Comparison of ENCODE assay signal across 1 cellular context in the genomic region with DNA sequence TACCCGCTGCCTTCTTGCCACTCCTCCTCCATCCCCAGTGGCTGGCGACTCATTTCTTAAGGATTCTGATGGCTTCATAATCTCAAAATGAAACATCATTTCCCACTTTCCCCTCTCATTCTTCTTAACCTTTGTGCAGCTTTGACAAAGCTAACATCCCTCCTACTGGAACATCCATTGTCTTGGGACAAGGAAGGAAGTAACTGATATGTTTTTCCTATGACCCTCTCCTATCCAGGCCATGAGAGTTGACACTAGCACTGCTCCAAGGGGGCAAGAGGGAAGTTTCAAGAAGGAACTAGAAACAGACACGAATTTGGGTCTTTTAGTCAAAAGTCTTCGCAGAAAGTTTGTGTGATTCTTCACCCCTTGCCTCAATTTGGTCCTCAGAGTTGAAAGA.
TF ChIP-seq lines count a peak whose summit lies in the region.

No MANE protein-coding gene starts in this region.

TF ChIP-seq in GM12878, 131 proteins besides CTCF, POLR2A, EP300 and RAD21 (continued from another document):
- TF ChIP-seq ZNF622 (IDR thresholded peaks at IDR 0.05) (no peak), KLF5 (IDR thresholded peaks at IDR 0.05; ENCODE audit: partially characterized antibody) (no peak), RCOR1 (conservative IDR thresholded peaks at IDR 0.05; ENCODE audit: low read depth, low read length) (no peak), TCF7 (IDR thresholded peaks at IDR 0.05; ENCODE audit: borderline replicate concordance) (no peak), ETV6 (conservative IDR thresholded peaks at IDR 0.05 in 1 of 2, IDR thresholded peaks at IDR 0.05 in 1 of 2; ENCODE audit: borderline replicate concordance in 1 of 2, low read depth in 1 of 2) (no peak), ZNF274 (IDR thresholded peaks at IDR 0.05; ENCODE audit: insufficient read depth, insufficient read length) (no peak)
